In genomic region chr16:49663081-49664057, GRCh38 we compare ENCODE assay signal across 16 cellular contexts.
DNase-seq lines count a peak whose midpoint lies in the region; ATAC-seq and TF ChIP-seq lines count a peak whose summit lies in the region.
"Had no signal": no experiment of that assay in that cellular context is flagged by ENCODE, and none has a peak within 500 bp of the region (broad histone marks: within the 10 kb centered on the region; RNA-seq: fewer than 3 reads in every experiment).

No MANE protein-coding gene starts in this region.

- H2BK5ac ChIP-seq in mesendoderm (ENCODE audit: low read length): no peak overlapping the region

- H3K4me3 ChIP-seq in osteoblast (ENCODE audit: insufficient read depth, low read length): no peak overlapping the region
- H3K4me3 ChIP-seq in uterus: peak overlapping the region; percentile 25 to 28
- H3K4me3 ChIP-seq in mesendoderm (ENCODE audit: low read length): no peak overlapping the region
- H3K4me3 ChIP-seq: cardiac muscle cell had no signal

- H3K18ac ChIP-seq in mesendoderm (ENCODE audit: low read length): no peak overlapping the region

- TF ChIP-seq CTCF in osteoblast (IDR thresholded peaks at IDR 0.05; ENCODE audit: extremely low read depth, low read depth, low read length) (no peak), uterus (IDR thresholded peaks at IDR 0.05) (no peak)

- no CpG with 5 or more reads among the region's 28 CpGs for WGBS in mesendoderm (ENCODE audit: extremely low coverage, insufficient coverage, low lambda C conversion rate)

- H3K4me2 ChIP-seq in osteoblast (ENCODE audit: insufficient read depth, low read length) (no peak overlapping the region), mesendoderm (ENCODE audit: low read length) (no peak overlapping the region)

- H3K4me1 ChIP-seq in osteoblast (ENCODE audit: insufficient read depth, low read length): peaks cover 6% of the 10 kb centered on the region
- H3K4me1 ChIP-seq in uterus: peaks cover 0 to 24% of the 10 kb centered on the region in 2 donors
- H3K4me1 ChIP-seq in mesendoderm (ENCODE audit: control insufficient read depth, low read depth, low read length): peaks cover 4% of the 10 kb centered on the region
- H3K4me1 ChIP-seq: Caco-2 had no signal

- ATAC-seq in Right ventricle myocardium superior (ENCODE audit: poor library complexity): peak; percentile 57

- no peak overlapping the region for H3K27ac ChIP-seq in osteoblast (ENCODE audit: low read depth, low read length)
- peak overlapping the region; percentile 90 to 93 for H3K27ac ChIP-seq in uterus
- no peak overlapping the region for H3K27ac ChIP-seq in mesendoderm (ENCODE audit: low read depth, low read length)
- H3K27ac ChIP-seq: cardiac muscle cell had no signal

- H3K56ac ChIP-seq in mesendoderm (ENCODE audit: low read length): no peak overlapping the region

- H2BK120ac ChIP-seq in mesendoderm (ENCODE audit: low read depth, low read length): no peak overlapping the region

- H4K8ac ChIP-seq in mesendoderm (ENCODE audit: low read depth, low read length): no peak overlapping the region

- H2AK5ac ChIP-seq in mesendoderm (ENCODE audit: low read length): no peak overlapping the region

- TF ChIP-seq POLR2A in uterus (IDR thresholded peaks at IDR 0.05): no peak

- H3K9me3 ChIP-seq in osteoblast (ENCODE audit: low read depth, low read length): no peaks in the 10 kb centered on the region
- H3K9me3 ChIP-seq in uterus: no peaks in the 10 kb centered on the region
- H3K9me3 ChIP-seq: Caco-2 had no signal

- no peak overlapping the region for H3K9ac ChIP-seq in mesendoderm (ENCODE audit: low read length)

- no peak overlapping the region for H4K5ac ChIP-seq in mesendoderm (ENCODE audit: low read length)

- peaks cover 2% of the 10 kb centered on the region for H3K79me1 ChIP-seq in mesendoderm (ENCODE audit: low read length)

- DNase-seq in NCI-H2171 treated with DMSO at 0.1 percent for 48 hours (lab: John Stamatoyannopoulos, UW) (peak; percentile 27), NCI-H2171 (lab: John Stamatoyannopoulos, UW) (no peak), Right ventricle myocardium superior (peak; percentile 53), osteoblast (ENCODE audit: insufficient read length, low spot score, missing footprints) (peak; percentile 83), uterus (peak; percentile 43 to 48), RPMI8226 (no peak), mesendoderm (no peak), kidney glomerular epithelial cell (lab: John Stamatoyannopoulos, UW) (no peak)
- DNase-seq: 8988T; activated CD4-positive, alpha-beta T cell treated with anti-CD3 and anti-CD28 coated beads, Interleukin-2, amount 10 ng/mL, durations not matched to agents 24 days and 14 days; Caco-2; islet precursor cell; NCI-H1048; occipital lobe; stimulated activated CD4-positive, alpha-beta T cell treated with anti-CD3 and anti-CD28 coated beads, Interleukin-4, amount 100 ng/mL, for 1 hour had no signal

- H3K79me2 ChIP-seq in osteoblast (ENCODE audit: insufficient read depth, low read length) (no peaks in the 10 kb centered on the region), mesendoderm (ENCODE audit: control insufficient read depth, insufficient read depth, low read length) (no peaks in the 10 kb centered on the region)

- H2BK15ac ChIP-seq in mesendoderm (replicated peaks; ENCODE audit: low read depth): no peak overlapping the region

- intact Hi-C loops in Right ventricle myocardium superior (cut with DNase I): no loop called here
- intact Hi-C loops in uterus (cut with DNase I; ENCODE audit: low total_unique reads): no loop called here

- no peak overlapping the region for H2AFZ ChIP-seq in osteoblast (ENCODE audit: low read length)

- H4K20me1 ChIP-seq in osteoblast (ENCODE audit: insufficient read depth, low read length): no peaks in the 10 kb centered on the region

- no peaks in the 10 kb centered on the region for H3K36me3 ChIP-seq in osteoblast (ENCODE audit: insufficient read depth, low read length)
- H3K36me3 ChIP-seq in uterus: no peaks in the 10 kb centered on the region
- H3K36me3 ChIP-seq in mesendoderm (ENCODE audit: control insufficient read depth, insufficient read depth, low read length): no peaks in the 10 kb centered on the region
- H3K36me3 ChIP-seq: cardiac muscle cell had no signal

- no peak overlapping the region for H3K4ac ChIP-seq in mesendoderm (ENCODE audit: low read depth, low read length)

- no peaks in the 10 kb centered on the region for H3K27me3 ChIP-seq in osteoblast (ENCODE audit: insufficient read depth, low read length)
- H3K27me3 ChIP-seq in uterus: no peaks in the 10 kb centered on the region
- no peaks in the 10 kb centered on the region for H3K27me3 ChIP-seq in mesendoderm (ENCODE audit: insufficient read depth, low read length, poor library complexity)
- H3K27me3 ChIP-seq: cardiac muscle cell had no signal

- H3K23ac ChIP-seq in mesendoderm (ENCODE audit: low read length): no peak overlapping the region

Comparison
In these comparisons a context has a peak if more than half of its experiments do, and no peak if none do; other contexts are left out.
1. DNase-seq: peak in NCI-H2171 treated with DMSO at 0.1 percent for 48 hours (single experiment), Right ventricle myocardium superior (single experiment), osteoblast (single experiment) and uterus (2 of 2); none in NCI-H2171 (single experiment), RPMI8226 (single experiment), mesendoderm (single experiment) and kidney glomerular epithelial cell (single experiment).
2. H3K27ac ChIP-seq: peak in uterus (2 of 2); none in osteoblast (single experiment) and mesendoderm (single experiment).
3. H3K4me3 ChIP-seq: peak in uterus (2 of 2); none in osteoblast (single experiment) and mesendoderm (single experiment).